In the genomic region with DNA sequence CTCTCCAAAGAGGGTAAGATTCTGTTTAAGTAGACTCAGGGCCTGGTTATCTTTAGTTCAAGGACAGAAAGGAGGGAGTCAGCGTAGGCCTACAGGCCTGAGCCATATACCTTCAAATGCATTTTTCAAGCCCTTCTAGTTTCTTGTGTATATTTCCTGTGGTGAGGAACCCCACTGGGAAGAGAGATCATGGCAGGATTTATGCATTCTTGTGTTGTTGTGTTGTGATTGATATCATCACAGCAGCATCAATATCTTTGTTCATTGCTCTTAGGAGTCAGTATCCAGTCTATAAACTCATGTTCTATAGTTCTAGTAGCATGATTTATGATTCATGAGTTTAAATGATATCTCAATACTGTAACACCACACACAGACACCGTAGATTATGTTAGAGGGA, we compare ENCODE assay signal across 18 cellular contexts.
A peak's percentile ranks its signal among the peaks of the same experiment; 100 is the strongest.
DNase-seq lines count a peak whose midpoint lies in the region; ATAC-seq and TF ChIP-seq lines count a peak whose summit lies in the region.
"Had no signal": no experiment of that assay in that cellular context is flagged by ENCODE, and none has a peak within 500 bp of the region (broad histone marks: within the 10 kb centered on the region; RNA-seq: fewer than 3 reads in every experiment).

No MANE protein-coding gene starts in this region.

- peak overlapping the region; percentile 63 for H3K27ac ChIP-seq in A673 (ENCODE audit: low read depth, low read length, poor library complexity, severe bottlenecking)
- peak overlapping the region; percentile 68; the same call in 1 of the 2 replicates for H3K27ac ChIP-seq in SK-N-MC
- H3K27ac ChIP-seq: 22Rv1, C4-2B had no signal

- peaks cover 16 to 42% (median 29%) of the 10 kb centered on the region in 3 donors for H3K4me1 Mint-ChIP-seq in IgD-negative memory B cell
- H3K4me1 Mint-ChIP-seq in osteocyte (ENCODE audit: unreplicated experiment), result peaks cover 67% of the 10 kb centered on the region
- H3K4me1 Mint-ChIP-seq: CD4-positive, alpha-beta memory T cell; H9 had no signal

- H3K27me3 Mint-ChIP-seq in IgD-negative memory B cell, result no peaks in the 10 kb centered on the region
- H3K27me3 Mint-ChIP-seq in osteocyte (ENCODE audit: unreplicated experiment), result no peaks in the 10 kb centered on the region
- H3K27me3 Mint-ChIP-seq: CD4-positive, alpha-beta memory T cell had no signal

- intact Hi-C loops in A673 (cut with micrococcal nuclease; ENCODE audit: unreplicated experiment), result no loop called here

- ATAC-seq in GM18502 (IDR thresholded peaks at IDR 0.05; ENCODE audit: poor library complexity, unreplicated experiment), result no peak

- CTCF ChIA-PET in A673 (lab: Charles Lee), result no interaction called here

- no TSS peak for BruUV-seq in A673 (replicated peaks; lab: Mats Ljungman, UMichigan)

- H3K9ac ChIP-seq in SK-N-MC (ENCODE audit: insufficient read length), result no peak overlapping the region

- no peaks in the 10 kb centered on the region for H3K36me3 ChIP-seq in A673 (ENCODE audit: insufficient read depth, low read length, poor library complexity, severe bottlenecking)
- no peaks in the 10 kb centered on the region for H3K36me3 ChIP-seq in SK-N-MC (ENCODE audit: insufficient read depth, low read length)
- H3K36me3 ChIP-seq: BE2C had no signal

- no peak overlapping the region for H3K4me3 ChIP-seq in A673 (ENCODE audit: low read depth, low read length, poor library complexity, severe bottlenecking)
- H3K4me3 ChIP-seq in SK-N-MC, result no peak overlapping the region

- no peak for TF ChIP-seq CTCF in A673 (conservative IDR thresholded peaks at IDR 0.05; ENCODE audit: low read depth, low read length)
- TF ChIP-seq CTCF in osteocyte (IDR thresholded peaks at IDR 0.05), result no peak

- POLR2A ChIA-PET in A673 (lab: Charles Lee; ENCODE audit: low non-redundant PET), result no interaction called here

- H3K9me3 ChIP-seq in A673 (ENCODE audit: low read depth, low read length, poor library complexity, severe bottlenecking) (no peaks in the 10 kb centered on the region), SK-N-MC (ENCODE audit: low read depth, low read length) (no peaks in the 10 kb centered on the region)
- H3K9me3 ChIP-seq: BE2C had no signal

- no peaks in the 10 kb centered on the region for H3K9me3 Mint-ChIP-seq in IgD-negative memory B cell
- H3K9me3 Mint-ChIP-seq in osteocyte (ENCODE audit: unreplicated experiment), result peaks cover 21% of the 10 kb centered on the region
- H3K9me3 Mint-ChIP-seq: CD4-positive, alpha-beta memory T cell; H9 had no signal

- H3K4me3 Mint-ChIP-seq in IgD-negative memory B cell (no peak overlapping the region), osteocyte (ENCODE audit: unreplicated experiment) (no peak overlapping the region)
- H3K4me3 Mint-ChIP-seq: CD4-positive, alpha-beta memory T cell; H9; HFFc6 had no signal

- DNase-seq in A673 (ENCODE audit: low spot score) (peak; percentile 84), SK-N-MC (ENCODE audit: low read depth, low spot score) (no peak), osteocyte (ENCODE audit: extremely low spot score, unreplicated experiment) (no peak), mesenteric fat pad (ENCODE audit: low spot score) (no peak), NCI-H1105 (lab: John Stamatoyannopoulos, UW) (no peak)
- DNase-seq: ACHN; BE2C; CD4-positive, alpha-beta memory T cell; DMS153; DMS79 treated with DMSO at 0.1 percent for 48 hours; GDM1; GOT3; H9; HFFc6 had no signal

- H3K27ac Mint-ChIP-seq in IgD-negative memory B cell (peak overlapping the region in 2 of 3 donors; percentile 11 to 78), osteocyte (ENCODE audit: unreplicated experiment) (peak overlapping the region; percentile 89)
- H3K27ac Mint-ChIP-seq: CD4-positive, alpha-beta memory T cell; HFFc6 had no signal

- H3K4me1 ChIP-seq in A673 (ENCODE audit: insufficient read depth, low read length, poor library complexity, severe bottlenecking), result peaks cover 30% of the 10 kb centered on the region
- H3K4me1 ChIP-seq: BE2C had no signal

- H3K36me3 Mint-ChIP-seq in IgD-negative memory B cell (peaks cover 2% of the 10 kb centered on the region), osteocyte (ENCODE audit: unreplicated experiment) (peaks cover 47% of the 10 kb centered on the region)
- H3K36me3 Mint-ChIP-seq: CD4-positive, alpha-beta memory T cell had no signal

- no peaks in the 10 kb centered on the region for H3K27me3 ChIP-seq in A673 (replicated peaks; ENCODE audit: insufficient read depth, low read depth, low read length, poor library complexity)
- H3K27me3 ChIP-seq: BE2C had no signal
